ENCODE assay signal across 9 cellular contexts in the genomic region with DNA sequence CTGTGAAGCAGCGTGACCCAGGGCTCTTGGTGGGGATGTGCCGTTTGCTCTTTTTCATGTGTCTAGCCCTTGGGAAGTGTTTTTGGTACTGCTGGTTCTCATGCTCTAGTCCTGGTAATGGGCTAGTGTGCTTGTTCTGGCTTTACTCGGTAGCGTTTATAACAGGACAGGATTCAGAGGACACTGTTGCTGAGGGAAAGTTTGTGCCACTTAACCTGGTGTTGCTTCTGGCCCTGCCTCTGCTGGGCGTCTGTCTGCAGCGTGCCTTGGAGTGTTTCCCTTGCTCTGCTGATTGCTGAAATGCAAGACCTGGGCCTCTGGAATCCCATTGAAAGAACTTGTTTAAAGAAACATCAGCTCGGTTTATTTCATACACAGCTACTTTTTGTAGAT. TPM values are rescaled to one million over a fixed set of nuclear protein-coding genes. Genes with fewer than 3 reads are reported as not detected.
DNase-seq lines count a peak whose midpoint lies in the region; ATAC-seq, FAIRE-seq and TF ChIP-seq lines count a peak whose summit lies in the region.
"Had no signal": no experiment of that assay in that cellular context is flagged by ENCODE, and none has a peak within 500 bp of the region (broad histone marks: within the 10 kb centered on the region; RNA-seq: fewer than 3 reads in every experiment).

No MANE protein-coding gene starts in this region.

- 28 to 32% methylated on average over 7 of the region's 7 CpGs for WGBS in heart right ventricle, 2 donors

- H3K9me3 Mint-ChIP-seq in T-helper 2 cell treated with Interferon-gamma antibody and Interleukin-4, amounts not matched to agents 5 μg/mL and 100 μg/mL, for 36 hours = no peaks in the 10 kb centered on the region

- no peaks in the 10 kb centered on the region for H3K27me3 ChIP-seq in heart right ventricle
- H3K27me3 ChIP-seq: BE2C had no signal

- TF ChIP-seq CTCF in 22Rv1 (IDR thresholded peaks at IDR 0.05) = no peak
- TF ChIP-seq CTCF in heart right ventricle (IDR thresholded peaks at IDR 0.05) = no peak
- no peak for TF ChIP-seq CTCF in D721Med (IDR thresholded peaks at IDR 0.05; ENCODE audit: insufficient read depth, missing control alignments)

- H3K27me3 Mint-ChIP-seq in T-helper 2 cell treated with Interferon-gamma antibody and Interleukin-4, amounts not matched to agents 5 μg/mL and 100 μg/mL, for 36 hours (ENCODE audit: low read depth) = peaks cover 2% of the 10 kb centered on the region

- H3K27ac Mint-ChIP-seq in T-helper 2 cell treated with Interferon-gamma antibody and Interleukin-4, amounts not matched to agents 5 μg/mL and 100 μg/mL, for 36 hours = no peak overlapping the region

- in situ Hi-C loops in SK-MEL-5 (cut with HindIII; ENCODE audit: low pct_unique_long_range_greater_than_20kb, low sequenced_read_pairs) = no loop called here

- ATAC-seq in heart right ventricle = peak in 4 of 8 donors; percentile 10 to 41 (median 28)
- no peak for ATAC-seq in GM18520 (IDR thresholded peaks at IDR 0.05; ENCODE audit: unreplicated experiment)
- no peak for ATAC-seq in GM21526 (IDR thresholded peaks at IDR 0.05; ENCODE audit: low FRiP score, unreplicated experiment)

- DNase-seq in H4 (ENCODE audit: low spot score) (peak; percentile 32), SK-MEL-5 (ENCODE audit: low read depth, low spot score) (peak; percentile 11), heart right ventricle (no peak), D721Med (ENCODE audit: insufficient read length, low spot score) (no peak)
- DNase-seq in T-helper 2 cell treated with Interferon-gamma antibody and Interleukin-4, amounts not matched to agents 5 μg/mL and 100 μg/mL, for 36 hours (ENCODE audit: low spot score) = no peak

- peaks cover 41 to 63% (median 56%) of the 10 kb centered on the region in 9 donors for H3K4me1 ChIP-seq in heart right ventricle

- H3K9me3 ChIP-seq in heart right ventricle = no peaks in the 10 kb centered on the region
- H3K9me3 ChIP-seq: BE2C had no signal

- H3K27ac ChIP-seq in 22Rv1 (peak overlapping the region; percentile 75), heart right ventricle (peak overlapping the region in 9 of 10 donors; percentile 7 to 58 (median 45))

- no peak overlapping the region for H3K4me3 Mint-ChIP-seq in T-helper 2 cell treated with Interferon-gamma antibody and Interleukin-4, amounts not matched to agents 5 μg/mL and 100 μg/mL, for 36 hours

- H3K36me3 Mint-ChIP-seq in T-helper 2 cell treated with Interferon-gamma antibody and Interleukin-4, amounts not matched to agents 5 μg/mL and 100 μg/mL, for 36 hours (ENCODE audit: low read depth) = no peaks in the 10 kb centered on the region

- no peaks in the 10 kb centered on the region for H3K36me3 ChIP-seq in heart right ventricle
- H3K36me3 ChIP-seq: BE2C had no signal

- no peak for FAIRE-seq in D721Med (lab: Jason Lieb, UNC)

- H3K4me1 Mint-ChIP-seq in T-helper 2 cell treated with Interferon-gamma antibody and Interleukin-4, amounts not matched to agents 5 μg/mL and 100 μg/mL, for 36 hours (ENCODE audit: low read depth) = peaks cover 14% of the 10 kb centered on the region

- no peak overlapping the region for H3K4me3 ChIP-seq in heart right ventricle

- intact Hi-C loops in heart right ventricle (cut with DNase I) = loop anchor here in 1 of 10 donors (2.0 kb wide), 1 partner anchor 34 kb away; no protein-coding TSS in a partner anchor

RNA-seq across cellular contexts. Expression of a gene that starts 35.0 kb away (rescaled TPM):
- 15.8 and 21.0 TPM in 2 replicates for total RNA-seq in H4 (2014; rRNA removed; shearing (Covaris generic))
- 11.1 and 12.8 TPM in 2 replicates for total RNA-seq in SK-MEL-5 (2014; rRNA removed; shearing (Covaris generic))
- 11.5 and 20.1 TPM in 2 replicates for polyA plus RNA-seq in SK-MEL-5 (2015; cell fraction: cytosol; rRNA removed)
- 11.2 and 19.3 TPM in 2 replicates for polyA plus RNA-seq in SK-MEL-5 (2015; cell fraction: nucleus; rRNA removed)
- total RNA-seq in heart right ventricle = 100 to 1,000 TPM in 8 of 10 donors, 10 to 100 TPM in 2; 92.6 to 122 (median 109) TPM
- polyA plus RNA-seq in heart right ventricle = 10 to 100 TPM; 30.4 to 45.1 TPM

Comparison
In these comparisons a context has a peak if more than half of its experiments do, and no peak if none do; other contexts are left out.
1. DNase-seq: peak in H4 (single experiment) and SK-MEL-5 (single experiment); none in heart right ventricle (0 of 2), T-helper 2 cell treated with Interferon-gamma antibody and Interleukin-4, amounts not matched to agents 5 μg/mL and 100 μg/mL, for 36 hours (single experiment) and D721Med (single experiment).